Comparison of ENCODE assay signal across 10 cellular contexts in genomic region chr2:84991404-84992151, GRCh38. TPM values are rescaled to one million over a fixed set of nuclear protein-coding genes. Genes with fewer than 3 reads are reported as not detected.
A peak's percentile ranks its signal among the peaks of the same experiment; 100 is the strongest.
DNase-seq lines count a peak whose midpoint lies in the region; ATAC-seq and TF ChIP-seq lines count a peak whose summit lies in the region.
"Had no signal": no experiment of that assay in that cellular context is flagged by ENCODE, and none has a peak within 500 bp of the region (broad histone marks: within the 10 kb centered on the region; RNA-seq: fewer than 3 reads in every experiment).

No MANE protein-coding gene starts in this region.

- H3K9ac ChIP-seq in trophoblast cell (ENCODE audit: low read length), result no peak overlapping the region
- H3K9ac ChIP-seq in mesendoderm (ENCODE audit: low read length), result no peak overlapping the region

- no peak overlapping the region for H2BK12ac ChIP-seq in trophoblast cell (ENCODE audit: low read length)

- H2AFZ ChIP-seq in PC-9, result no peak overlapping the region
- no peak overlapping the region for H2AFZ ChIP-seq in trophoblast cell (ENCODE audit: insufficient read depth, low read length, poor library complexity)

- H3K27me3 ChIP-seq in PC-9 (ENCODE audit: insufficient read depth, low read depth) (no peaks in the 10 kb centered on the region), trophoblast cell (ENCODE audit: insufficient read depth, low read length) (no peaks in the 10 kb centered on the region), mesendoderm (ENCODE audit: insufficient read depth, low read length, poor library complexity) (no peaks in the 10 kb centered on the region)

- 0 out of 2 replicates have a peak, but pooled peaks cover 5% of the 10 kb centered on the region for H3K36me3 ChIP-seq in PC-9 (ENCODE audit: low read depth)
- peaks cover 0 to 4% of the 10 kb centered on the region in 2 experiments for H3K36me3 ChIP-seq in trophoblast cell (ENCODE audit: control insufficient read depth in 1 of 2, insufficient read depth in 2 of 2, low read length in 2 of 2)
- no peaks in the 10 kb centered on the region for H3K36me3 ChIP-seq in mesendoderm (ENCODE audit: control insufficient read depth, insufficient read depth, low read length)
- no peaks in the 10 kb centered on the region for H3K36me3 ChIP-seq in mucosa of descending colon (ENCODE audit: low read depth)

- POLR2A ChIA-PET in PC-9 (lab: Charles Lee; ENCODE audit: unreplicated experiment), result no interaction called here

- H3K18ac ChIP-seq in trophoblast cell (ENCODE audit: low read length) (no peak overlapping the region), mesendoderm (ENCODE audit: low read length) (no peak overlapping the region)

- no peaks in the 10 kb centered on the region for H3K9me3 ChIP-seq in PC-9 (ENCODE audit: insufficient read depth, low read depth)
- no peaks in the 10 kb centered on the region for H3K9me3 ChIP-seq in trophoblast cell (ENCODE audit: insufficient read depth, low read depth, low read length)
- H3K9me3 ChIP-seq in mucosa of descending colon, result no peaks in the 10 kb centered on the region

- CTCF ChIA-PET in PC-9 (lab: Charles Lee), result no interaction called here

- peaks cover 93% of the 10 kb centered on the region for H4K20me1 ChIP-seq in PC-9 (ENCODE audit: insufficient read depth)

- ATAC-seq in mucosa of descending colon, result no peak
- no peak for ATAC-seq in HG03025 (IDR thresholded peaks at IDR 0.05; ENCODE audit: low FRiP score, unreplicated experiment)

- H3K4me2 ChIP-seq in PC-9, result no peak overlapping the region
- H3K4me2 ChIP-seq in trophoblast cell (ENCODE audit: low read length), result no peak overlapping the region
- no peak overlapping the region for H3K4me2 ChIP-seq in mesendoderm (ENCODE audit: low read length)

- H4K8ac ChIP-seq in trophoblast cell (ENCODE audit: low read depth, low read length), result no peak overlapping the region
- H4K8ac ChIP-seq in mesendoderm (ENCODE audit: low read depth, low read length), result no peak overlapping the region

- H3K4me1 ChIP-seq in PC-9 (replicated peaks; ENCODE audit: insufficient read depth), result peaks cover 27% of the 10 kb centered on the region
- peaks cover 6 to 16% of the 10 kb centered on the region in 2 experiments for H3K4me1 ChIP-seq in trophoblast cell (ENCODE audit: control insufficient read depth in 1 of 2, insufficient read depth in 2 of 2, low read length in 2 of 2)
- peaks cover 17% of the 10 kb centered on the region for H3K4me1 ChIP-seq in mesendoderm (ENCODE audit: control insufficient read depth, low read depth, low read length)
- peaks cover 13% of the 10 kb centered on the region for H3K4me1 ChIP-seq in mucosa of descending colon (ENCODE audit: low read depth)

- H3K79me1 ChIP-seq in trophoblast cell (ENCODE audit: low read length) (no peaks in the 10 kb centered on the region), mesendoderm (ENCODE audit: low read length) (peaks cover 20% of the 10 kb centered on the region)

- H3K56ac ChIP-seq in mesendoderm (ENCODE audit: low read length), result no peak overlapping the region

- no peak overlapping the region for H3K14ac ChIP-seq in trophoblast cell (ENCODE audit: low read length)

- no peak overlapping the region for H4K91ac ChIP-seq in trophoblast cell (ENCODE audit: low read depth, low read length)

- WGBS in trophoblast cell (ENCODE audit: extremely low coverage, insufficient coverage, insufficient read length), result no CpG with 5 or more reads among the region's 2 CpGs
- no CpG with 5 or more reads among the region's 2 CpGs for WGBS in mesendoderm (ENCODE audit: extremely low coverage, insufficient coverage, low lambda C conversion rate)

- H3K23ac ChIP-seq in trophoblast cell (ENCODE audit: low read length) (no peak overlapping the region), mesendoderm (ENCODE audit: low read length) (no peak overlapping the region)

- BruUV-seq in PC-9 (replicated peaks; lab: Mats Ljungman, UMichigan), result no TSS peak

- peaks cover 25% of the 10 kb centered on the region for H3F3A ChIP-seq in PC-9 (ENCODE audit: insufficient read depth, low read depth)

- H2AK5ac ChIP-seq in trophoblast cell (ENCODE audit: low read length) (no peak overlapping the region), mesendoderm (ENCODE audit: low read length) (no peak overlapping the region)

- TF ChIP-seq CTCF in PC-9 (conservative IDR thresholded peaks at IDR 0.05) (no peak), mucosa of descending colon (IDR thresholded peaks at IDR 0.05) (no peak)

- no peaks in the 10 kb centered on the region for H3K9me2 ChIP-seq in PC-9 (ENCODE audit: insufficient read depth)

- H4K12ac ChIP-seq in trophoblast cell (ENCODE audit: low read depth, low read length), result no peak overlapping the region

- H3K27ac ChIP-seq in PC-9, result peak overlapping the region; percentile 52
- peak overlapping the region; percentile 37 for H3K27ac ChIP-seq in trophoblast cell (ENCODE audit: low read depth, low read length)
- H3K27ac ChIP-seq in mesendoderm (ENCODE audit: low read depth, low read length), result no peak overlapping the region

- H4K5ac ChIP-seq in mesendoderm (ENCODE audit: low read length), result no peak overlapping the region

- intact Hi-C loops in PC-9 (cut with micrococcal nuclease; ENCODE audit: unreplicated experiment) (no loop called here), mucosa of descending colon (cut with DNase I, micrococcal nuclease) (no loop called here)

- H3K4ac ChIP-seq in trophoblast cell (ENCODE audit: low read depth, low read length) (peak overlapping the region; percentile 7), mesendoderm (ENCODE audit: low read depth, low read length) (no peak overlapping the region)

- H2BK5ac ChIP-seq in trophoblast cell (ENCODE audit: low read depth, low read length, poor library complexity) (no peak overlapping the region), mesendoderm (ENCODE audit: low read length) (no peak overlapping the region)

- H2BK120ac ChIP-seq in trophoblast cell (ENCODE audit: insufficient read depth, low read length, poor library complexity), result no peak overlapping the region
- no peak overlapping the region for H2BK120ac ChIP-seq in mesendoderm (ENCODE audit: low read depth, low read length)

- H3K4me3 ChIP-seq in PC-9, result no peak overlapping the region
- no peak overlapping the region for H3K4me3 ChIP-seq in trophoblast cell (ENCODE audit: low read depth, low read length)
- H3K4me3 ChIP-seq in mesendoderm (ENCODE audit: low read length), result no peak overlapping the region
- no peak overlapping the region for H3K4me3 ChIP-seq in mucosa of descending colon

- H2BK15ac ChIP-seq in mesendoderm (replicated peaks; ENCODE audit: low read depth), result no peak overlapping the region

- H3K79me2 ChIP-seq in PC-9 (ENCODE audit: low read depth) (peaks cover 99% of the 10 kb centered on the region), trophoblast cell (ENCODE audit: control insufficient read depth, insufficient read depth, low read length, poor library complexity) (peaks cover 3% of the 10 kb centered on the region), mesendoderm (ENCODE audit: control insufficient read depth, insufficient read depth, low read length) (peaks cover 81% of the 10 kb centered on the region)

- peak; percentile 53 for DNase-seq in GM03348 (ENCODE audit: low spot score)
- DNase-seq in PC-9, result peak in 1 of 2 experiments; percentile 51
- peak; percentile 88 for DNase-seq in dedifferentiated amniotic fluid mesenchymal stem cell (ENCODE audit: extremely low spot score)
- DNase-seq in trophoblast cell, result peak; percentile 90 to 98
- DNase-seq in mesendoderm, result no peak
- DNase-seq in mucosa of descending colon, result no peak
- DNase-seq: cortex of kidney, naive B cell, NCI-H1694 treated with DMSO at 0.1 percent for 48 hours had no signal

RNA-seq across cellular contexts. Expression of gene KCMF1, which starts 20.6 kb away (rescaled TPM):
- total RNA-seq in PC-9 (2021), result 95.3 and 97.8 TPM in 2 replicates
- 43.3 and 44.7 TPM in 2 replicates for polyA plus RNA-seq in trophoblast cell (2013)
- polyA plus RNA-seq in mesendoderm (2013, experiment 1 of 2), result 63.4 TPM
- 66.6 TPM for polyA plus RNA-seq in mesendoderm (2013, experiment 2 of 2)
- 10 to 100 TPM; 73.0 to 95.2 (median 85.0) TPM for total RNA-seq in mucosa of descending colon

Comparison
In these comparisons a context has a peak if more than half of its experiments do, and no peak if none do; other contexts are left out.
1. DNase-seq: peak in GM03348 (single experiment), dedifferentiated amniotic fluid mesenchymal stem cell (single experiment) and trophoblast cell (2 of 2); none in mesendoderm (single experiment) and mucosa of descending colon (0 of 3).